Comparison of ENCODE assay signal across 13 cellular contexts in the genomic region with DNA sequence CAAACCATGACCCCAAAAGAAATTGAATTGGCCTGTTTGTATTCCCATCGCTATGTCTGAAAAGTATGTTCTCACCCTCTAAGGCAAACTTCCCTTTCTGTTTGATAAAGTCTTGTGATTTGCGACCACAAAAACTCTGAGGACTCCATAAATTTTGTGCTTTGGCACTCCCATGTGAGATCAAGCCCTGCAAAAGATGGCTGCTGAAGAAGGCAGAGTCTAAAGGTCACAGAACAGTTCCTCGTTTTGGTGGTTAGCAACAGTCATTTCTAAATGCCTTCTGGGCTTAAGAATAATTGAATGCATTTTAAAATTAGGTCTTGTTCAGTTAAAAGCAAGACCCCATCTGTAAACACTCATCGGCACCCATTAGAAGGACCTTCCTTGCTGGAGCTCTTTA.
DNase-seq lines count a peak whose midpoint lies in the region; ATAC-seq, FAIRE-seq and TF ChIP-seq lines count a peak whose summit lies in the region.
"Had no signal": no experiment of that assay in that cellular context is flagged by ENCODE, and none has a peak within 500 bp of the region (broad histone marks: within the 10 kb centered on the region; RNA-seq: fewer than 3 reads in every experiment).

No MANE protein-coding gene starts in this region.

- ATAC-seq in GM18499 (IDR thresholded peaks at IDR 0.05; ENCODE audit: insufficient read depth, unreplicated experiment) (peak; percentile 68), GM19468 (IDR thresholded peaks at IDR 0.05; ENCODE audit: extremely low read depth, unreplicated experiment) (peak; percentile 80), HG02973 (IDR thresholded peaks at IDR 0.05; ENCODE audit: unreplicated experiment) (peak; percentile 86), upper lobe of right lung (no peak)
- ATAC-seq in activated naive CD4-positive, alpha-beta T cell treated with anti-CD3 and anti-CD28 coated beads, Interleukin-2, amount 50 U/mL, for 72 hours: no peak
- ATAC-seq: stimulated activated effector memory CD8-positive, alpha-beta T cell treated with anti-CD3 and anti-CD28 coated beads, Interleukin-12 subunit alpha, Interleukin-12 subunit beta, amount 100 ng/mL, for 72 hours had no signal

- TF ChIP-seq CTCF in tibial nerve (IDR thresholded peaks at IDR 0.05): no peak
- no peak for TF ChIP-seq CTCF in upper lobe of right lung (IDR thresholded peaks at IDR 0.05)

- H3K4me3 ChIP-seq in tibial nerve (no peak overlapping the region), upper lobe of right lung (no peak overlapping the region)

- H3K4me1 ChIP-seq in tibial nerve: no peaks in the 10 kb centered on the region
- H3K4me1 ChIP-seq in upper lobe of right lung: no peaks in the 10 kb centered on the region

- H3K36me3 ChIP-seq in tibial nerve (no peaks in the 10 kb centered on the region), upper lobe of right lung (no peaks in the 10 kb centered on the region)

- H3K9me3 Mint-ChIP-seq in activated naive CD4-positive, alpha-beta T cell treated with anti-CD3 and anti-CD28 coated beads, Interleukin-2, amount 50 U/mL, for 72 hours: no peaks in the 10 kb centered on the region
- H3K9me3 Mint-ChIP-seq: stimulated activated effector memory CD8-positive, alpha-beta T cell treated with anti-CD3 and anti-CD28 coated beads, Interleukin-12 subunit alpha, Interleukin-12 subunit beta, amount 100 ng/mL, for 72 hours had no signal

- TF ChIP-seq POLR2A in GM12892 (IDR thresholded peaks at IDR 0.05; ENCODE audit: low read depth, low read length) (no peak), tibial nerve (IDR thresholded peaks at IDR 0.05) (no peak)

- H3K27me3 ChIP-seq in tibial nerve: no peaks in the 10 kb centered on the region
- H3K27me3 ChIP-seq in upper lobe of right lung: no peaks in the 10 kb centered on the region

- 33 to 48% methylated on average over 4 of the region's 4 CpGs for WGBS in tibial nerve, 2 donors

- TF ChIP-seq EP300 in tibial nerve (IDR thresholded peaks at IDR 0.05): no peak

- no peak overlapping the region for H3K27ac Mint-ChIP-seq in activated naive CD4-positive, alpha-beta T cell treated with anti-CD3 and anti-CD28 coated beads, Interleukin-2, amount 50 U/mL, for 72 hours
- H3K27ac Mint-ChIP-seq: B cell; stimulated activated effector memory CD8-positive, alpha-beta T cell treated with anti-CD3 and anti-CD28 coated beads, Interleukin-12 subunit alpha, Interleukin-12 subunit beta, amount 100 ng/mL, for 72 hours had no signal

- no peak for FAIRE-seq in GM12892 (lab: Jason Lieb, UNC)

- intact Hi-C loops in upper lobe of right lung (cut with DNase I): no loop called here

- H3K9me3 ChIP-seq in tibial nerve (no peaks in the 10 kb centered on the region), upper lobe of right lung (no peaks in the 10 kb centered on the region)

- DNase-seq in NOMO-1 (lab: John Stamatoyannopoulos, UW; ENCODE audit: unreplicated experiment in 2 of 2) (peak; percentile 95 to 99), GM12892 (ENCODE audit: insufficient read length) (no peak), tibial nerve (ENCODE audit: low spot score in 2 of 2) (no peak), upper lobe of right lung (no peak)
- no peak for DNase-seq in activated naive CD4-positive, alpha-beta T cell treated with anti-CD3 and anti-CD28 coated beads, Interleukin-2, amount 50 U/mL, for 72 hours (ENCODE audit: low spot score in 2 of 2)
- DNase-seq: activated CD8-positive, alpha-beta memory T cell treated with anti-CD3 and anti-CD28 coated beads, Interleukin-2, amount 50 U/mL, for 4 hours; glutamatergic neuron; T-helper 9 cell had no signal

- H3K36me3 Mint-ChIP-seq in activated naive CD4-positive, alpha-beta T cell treated with anti-CD3 and anti-CD28 coated beads, Interleukin-2, amount 50 U/mL, for 72 hours: no peaks in the 10 kb centered on the region
- H3K36me3 Mint-ChIP-seq: stimulated activated effector memory CD8-positive, alpha-beta T cell treated with anti-CD3 and anti-CD28 coated beads, Interleukin-12 subunit alpha, Interleukin-12 subunit beta, amount 100 ng/mL, for 72 hours had no signal

- H3K27ac ChIP-seq in tibial nerve (no peak overlapping the region), upper lobe of right lung (no peak overlapping the region)

Comparison
In these comparisons a context has a peak if more than half of its experiments do, and no peak if none do; other contexts are left out.
1. ATAC-seq: peak in GM18499 (single experiment), GM19468 (single experiment) and HG02973 (single experiment); none in activated naive CD4-positive, alpha-beta T cell treated with anti-CD3 and anti-CD28 coated beads, Interleukin-2, amount 50 U/mL, for 72 hours (0 of 2) and upper lobe of right lung (single experiment).
2. DNase-seq: peak in NOMO-1 (2 of 2); none in activated naive CD4-positive, alpha-beta T cell treated with anti-CD3 and anti-CD28 coated beads, Interleukin-2, amount 50 U/mL, for 72 hours (0 of 2), GM12892 (single experiment), tibial nerve (0 of 2) and upper lobe of right lung (single experiment).